In genomic region chr5:175243441-175243840, GRCh38 we compare ENCODE assay signal across 29 cellular contexts.
"Had no signal": no experiment of that assay in that cellular context is flagged by ENCODE, and none has a peak within 500 bp of the region (broad histone marks: within the 10 kb centered on the region; RNA-seq: fewer than 3 reads in every experiment).

No MANE protein-coding gene starts in this region.

- ATAC-seq: heart right ventricle; left lobe of liver; mucosa of descending colon; natural killer cell treated with Interleukin-12 subunit alpha and Interleukin-12 subunit beta and Interleukin-15 and Interleukin-18, amount 100 ng/mL, for 72 hours; sciatic nerve had no signal

- H3K4me3 ChIP-seq: dorsolateral prefrontal cortex, esophagus squamous epithelium, heart right ventricle, lung, mucosa of descending colon, prostate gland, right atrium auricular region, smooth muscle cell, thoracic aorta, tibial nerve, upper lobe of left lung had no signal

- H3K9me3 Mint-ChIP-seq: mesothelial cell of epicardium; natural killer cell treated with Interleukin-12 subunit alpha and Interleukin-12 subunit beta and Interleukin-15 and Interleukin-18, amount 100 ng/mL, for 72 hours; neural crest cell had no signal

- H3K36me3 ChIP-seq: esophagus squamous epithelium, heart right ventricle, prostate gland, right atrium auricular region, thoracic aorta, tibial nerve, upper lobe of left lung had no signal

- H3K4me1 Mint-ChIP-seq: memory B cell, naive B cell, neural crest cell had no signal

- H3K27ac Mint-ChIP-seq: memory B cell; mesothelial cell of epicardium; natural killer cell treated with Interleukin-12 subunit alpha and Interleukin-12 subunit beta and Interleukin-15 and Interleukin-18, amount 100 ng/mL, for 72 hours had no signal

- DNase-seq: dorsolateral prefrontal cortex; effector CD8-positive, alpha-beta T cell; esophagus squamous epithelium; foreskin melanocyte; glutamatergic neuron; heart right ventricle; hippocampal formation; kidney; mucosa of descending colon; naive B cell; nucleus accumbens; stimulated activated CD4-positive, alpha-beta T cell treated with anti-CD3 and anti-CD28 coated beads, Interleukin-12 subunit alpha, Interleukin-12 subunit beta, amount 100 ng/mL, for 4 hours; stimulated activated CD4-positive, alpha-beta T cell treated with anti-CD3 and anti-CD28 coated beads, Interleukin-1b, Interleukin-23, amount 100 ng/mL, for 48 hours; stimulated activated CD4-positive, alpha-beta T cell treated with anti-CD3 and anti-CD28 coated beads, Interleukin-4, amount 100 ng/mL, for 1 hour; stimulated activated CD8-positive, alpha-beta memory T cell treated with anti-CD3 and anti-CD28 coated beads, Interleukin-4, amount 100 ng/mL, for 48 hours; stimulated activated naive CD4-positive, alpha-beta T cell treated with Interleukin-2 at 50 U/mL for 16 hours had no signal

- H3K27ac ChIP-seq: dorsolateral prefrontal cortex, esophagus squamous epithelium, heart right ventricle, prostate gland, right atrium auricular region, thoracic aorta, tibial nerve, upper lobe of left lung had no signal

- H3K4me2 ChIP-seq: smooth muscle cell had no signal

- H3K27me3 ChIP-seq: dorsolateral prefrontal cortex, right atrium auricular region, tibial nerve, upper lobe of left lung had no signal

- H3K4me3 Mint-ChIP-seq: memory B cell; mesothelial cell of epicardium; naive B cell; natural killer cell treated with Interleukin-12 subunit alpha and Interleukin-12 subunit beta and Interleukin-15 and Interleukin-18, amount 100 ng/mL, for 72 hours; neural crest cell had no signal

- H3K36me3 Mint-ChIP-seq: memory B cell; mesothelial cell of epicardium; natural killer cell treated with Interleukin-12 subunit alpha and Interleukin-12 subunit beta and Interleukin-15 and Interleukin-18, amount 100 ng/mL, for 72 hours had no signal

- H3K4me1 ChIP-seq: prostate gland, right atrium auricular region, tibial nerve, upper lobe of left lung had no signal

- H3K9me3 ChIP-seq: esophagus squamous epithelium, heart right ventricle, mucosa of descending colon, prostate gland, right atrium auricular region, thoracic aorta, tibial nerve, upper lobe of left lung had no signal
